ENCODE assay signal across 13 cellular contexts in genomic region chr19:55262359-55262758, GRCh38. TPM values are rescaled to one million over a fixed set of nuclear protein-coding genes. Genes with fewer than 3 reads are reported as not detected.
DNase-seq lines count a peak whose midpoint lies in the region; ATAC-seq and TF ChIP-seq lines count a peak whose summit lies in the region.
"Had no signal": no experiment of that assay in that cellular context is flagged by ENCODE, and none has a peak within 500 bp of the region (broad histone marks: within the 10 kb centered on the region; RNA-seq: fewer than 3 reads in every experiment).

No MANE protein-coding gene starts in this region.

- POLR2A ChIA-PET in RWPE1 (lab: Yijun Ruan, JAX; ENCODE audit: low non-redundant PET), result no interaction called here

- CTCF ChIA-PET in RWPE1 (lab: Yijun Ruan, JAX), result no interaction called here

- peaks cover 14% of the 10 kb centered on the region for H3K4me1 Mint-ChIP-seq in activated naive CD8-positive, alpha-beta T cell treated with anti-CD3 and anti-CD28 coated beads, Interleukin-2, amount 50 U/mL, for 24 hours
- peaks cover 8% of the 10 kb centered on the region for H3K4me1 Mint-ChIP-seq in activated naive CD8-positive, alpha-beta T cell treated with anti-CD3 and anti-CD28 coated beads for 36 hours
- peaks cover 16% of the 10 kb centered on the region for H3K4me1 Mint-ChIP-seq in endothelial cell (ENCODE audit: unreplicated experiment)
- H3K4me1 Mint-ChIP-seq in stimulated activated effector memory CD8-positive, alpha-beta T cell treated with anti-CD3 and anti-CD28 coated beads, Interleukin-12 subunit alpha, Interleukin-12 subunit beta, amount 100 ng/mL, for 72 hours, result peaks cover 26% of the 10 kb centered on the region

- H3K9me3 Mint-ChIP-seq in activated naive CD8-positive, alpha-beta T cell treated with anti-CD3 and anti-CD28 coated beads, Interleukin-2, amount 50 U/mL, for 24 hours, result peaks cover 8% of the 10 kb centered on the region
- peaks cover 4% of the 10 kb centered on the region for H3K9me3 Mint-ChIP-seq in activated naive CD8-positive, alpha-beta T cell treated with anti-CD3 and anti-CD28 coated beads for 36 hours
- H3K9me3 Mint-ChIP-seq in endothelial cell (ENCODE audit: unreplicated experiment), result peaks cover 4% of the 10 kb centered on the region
- peaks cover 4% of the 10 kb centered on the region for H3K9me3 Mint-ChIP-seq in stimulated activated effector memory CD8-positive, alpha-beta T cell treated with anti-CD3 and anti-CD28 coated beads, Interleukin-12 subunit alpha, Interleukin-12 subunit beta, amount 100 ng/mL, for 72 hours
- H3K9me3 Mint-ChIP-seq: CD4-positive, alpha-beta T cell had no signal

- H3K27ac ChIP-seq in RWPE1, result peak overlapping the region; percentile 14; the same call in 1 of the 2 replicates

- H3K36me3 Mint-ChIP-seq in activated naive CD8-positive, alpha-beta T cell treated with anti-CD3 and anti-CD28 coated beads, Interleukin-2, amount 50 U/mL, for 24 hours (ENCODE audit: low read depth), result peaks cover 19% of the 10 kb centered on the region
- peaks cover 23% of the 10 kb centered on the region for H3K36me3 Mint-ChIP-seq in activated naive CD8-positive, alpha-beta T cell treated with anti-CD3 and anti-CD28 coated beads for 36 hours
- peaks cover 16% of the 10 kb centered on the region for H3K36me3 Mint-ChIP-seq in endothelial cell (ENCODE audit: low read depth, unreplicated experiment)
- H3K36me3 Mint-ChIP-seq in stimulated activated effector memory CD8-positive, alpha-beta T cell treated with anti-CD3 and anti-CD28 coated beads, Interleukin-12 subunit alpha, Interleukin-12 subunit beta, amount 100 ng/mL, for 72 hours, result peaks cover 26% of the 10 kb centered on the region

- TF ChIP-seq CTCF in RWPE1 (conservative IDR thresholded peaks at IDR 0.05; ENCODE audit: low read depth) (no peak), endothelial cell (IDR thresholded peaks at IDR 0.05; ENCODE audit: unreplicated experiment) (no peak)

- H3K27ac Mint-ChIP-seq in activated naive CD8-positive, alpha-beta T cell treated with anti-CD3 and anti-CD28 coated beads, Interleukin-2, amount 50 U/mL, for 24 hours, result peak overlapping the region; percentile 8
- H3K27ac Mint-ChIP-seq in activated naive CD8-positive, alpha-beta T cell treated with anti-CD3 and anti-CD28 coated beads for 36 hours, result no peak overlapping the region
- H3K27ac Mint-ChIP-seq in endothelial cell (ENCODE audit: unreplicated experiment), result no peak overlapping the region
- peak overlapping the region; percentile 67 for H3K27ac Mint-ChIP-seq in stimulated activated effector memory CD8-positive, alpha-beta T cell treated with anti-CD3 and anti-CD28 coated beads, Interleukin-12 subunit alpha, Interleukin-12 subunit beta, amount 100 ng/mL, for 72 hours
- H3K27ac Mint-ChIP-seq: B cell had no signal

- H3K27me3 Mint-ChIP-seq in activated naive CD8-positive, alpha-beta T cell treated with anti-CD3 and anti-CD28 coated beads, Interleukin-2, amount 50 U/mL, for 24 hours, result no peaks in the 10 kb centered on the region
- H3K27me3 Mint-ChIP-seq in activated naive CD8-positive, alpha-beta T cell treated with anti-CD3 and anti-CD28 coated beads for 36 hours, result no peaks in the 10 kb centered on the region
- H3K27me3 Mint-ChIP-seq in endothelial cell (ENCODE audit: unreplicated experiment), result peaks cover 17% of the 10 kb centered on the region
- H3K27me3 Mint-ChIP-seq: B cell; CD4-positive, alpha-beta T cell had no signal

- no peak for ATAC-seq in activated naive CD8-positive, alpha-beta T cell treated with anti-CD3 and anti-CD28 coated beads, Interleukin-2, amount 50 U/mL, for 24 hours
- ATAC-seq in stimulated activated effector memory CD8-positive, alpha-beta T cell treated with anti-CD3 and anti-CD28 coated beads, Interleukin-12 subunit alpha, Interleukin-12 subunit beta, amount 100 ng/mL, for 72 hours, result no peak
- ATAC-seq: GM12878 had no signal

- H3K4me3 Mint-ChIP-seq in activated naive CD8-positive, alpha-beta T cell treated with anti-CD3 and anti-CD28 coated beads, Interleukin-2, amount 50 U/mL, for 24 hours, result no peak overlapping the region
- no peak overlapping the region for H3K4me3 Mint-ChIP-seq in activated naive CD8-positive, alpha-beta T cell treated with anti-CD3 and anti-CD28 coated beads for 36 hours
- peak overlapping the region; percentile 47 for H3K4me3 Mint-ChIP-seq in endothelial cell (ENCODE audit: unreplicated experiment)
- H3K4me3 Mint-ChIP-seq in stimulated activated effector memory CD8-positive, alpha-beta T cell treated with anti-CD3 and anti-CD28 coated beads, Interleukin-12 subunit alpha, Interleukin-12 subunit beta, amount 100 ng/mL, for 72 hours, result no peak overlapping the region
- H3K4me3 Mint-ChIP-seq: B cell; CD4-positive, alpha-beta T cell had no signal

- no peak for DNase-seq in activated naive CD8-positive, alpha-beta T cell treated with anti-CD3 and anti-CD28 coated beads, Interleukin-2, amount 50 U/mL, for 24 hours
- no peak for DNase-seq in activated naive CD8-positive, alpha-beta T cell treated with anti-CD3 and anti-CD28 coated beads for 36 hours
- DNase-seq in RWPE1 (ENCODE audit: low spot score) (no peak), endothelial cell (ENCODE audit: low spot score) (no peak), GM19238 (ENCODE audit: insufficient read length, low spot score) (no peak), DMS 273 (lab: John Stamatoyannopoulos, UW; ENCODE audit: unreplicated experiment) (no peak)
- DNase-seq in stimulated activated effector memory CD8-positive, alpha-beta T cell treated with anti-CD3 and anti-CD28 coated beads, Interleukin-12 subunit alpha, Interleukin-12 subunit beta, amount 100 ng/mL, for 72 hours (ENCODE audit: low spot score in 2 of 2), result no peak
- DNase-seq: C1 segment of cervical spinal cord; Calu3; CD4-positive, alpha-beta T cell; DMS79 had no signal

RNA-seq across cellular contexts. Expression of gene PPP6R1, which starts 3.5 kb away (rescaled TPM):
- total RNA-seq in activated naive CD8-positive, alpha-beta T cell treated with anti-CD3 and anti-CD28 coated beads for 36 hours, result 100 to 1,000 TPM; 226 to 227 TPM
- total RNA-seq in endothelial cell (ENCODE audit: unreplicated experiment), result 65.6 TPM

RNA-seq across cellular contexts. Expression of gene HSPBP1, which starts 17.6 kb away (rescaled TPM):
- 10 to 100 TPM; 68.0 to 69.7 TPM for total RNA-seq in activated naive CD8-positive, alpha-beta T cell treated with anti-CD3 and anti-CD28 coated beads for 36 hours
- total RNA-seq in endothelial cell (ENCODE audit: unreplicated experiment), result 24.6 TPM

RNA-seq across cellular contexts. Expression of gene BRSK1, which starts 21.4 kb away (rescaled TPM):
- total RNA-seq in activated naive CD8-positive, alpha-beta T cell treated with anti-CD3 and anti-CD28 coated beads for 36 hours, result 1 to 10 TPM; 5.6 to 6.4 TPM
- total RNA-seq in endothelial cell (ENCODE audit: unreplicated experiment), result 14.1 TPM

RNA-seq across cellular contexts. Expression of gene TMEM86B, which starts 33.8 kb away (rescaled TPM):
- 1 to 10 TPM; 7.3 to 7.9 TPM for total RNA-seq in activated naive CD8-positive, alpha-beta T cell treated with anti-CD3 and anti-CD28 coated beads for 36 hours
- total RNA-seq in endothelial cell (ENCODE audit: unreplicated experiment), result 4.1 TPM

RNA-seq across cellular contexts. Expression of gene PTPRH, which starts 53.1 kb away (rescaled TPM):
- not detected for total RNA-seq in activated naive CD8-positive, alpha-beta T cell treated with anti-CD3 and anti-CD28 coated beads for 36 hours
- total RNA-seq in endothelial cell (ENCODE audit: unreplicated experiment), result not detected
- total RNA-seq: B cell; CD4-positive, alpha-beta T cell had no signal

Comparison
In these comparisons a context has a peak if more than half of its experiments do, and no peak if none do; other contexts are left out.
1. H3K27ac Mint-ChIP-seq: peak in activated naive CD8-positive, alpha-beta T cell treated with anti-CD3 and anti-CD28 coated beads, Interleukin-2, amount 50 U/mL, for 24 hours (single experiment) and stimulated activated effector memory CD8-positive, alpha-beta T cell treated with anti-CD3 and anti-CD28 coated beads, Interleukin-12 subunit alpha, Interleukin-12 subunit beta, amount 100 ng/mL, for 72 hours (single experiment); none in activated naive CD8-positive, alpha-beta T cell treated with anti-CD3 and anti-CD28 coated beads for 36 hours (single experiment) and endothelial cell (single experiment).